34 cellular contexts compared by ENCODE assay signal in genomic region chr14:31069343-31069742, GRCh38.
"Had no signal": no experiment of that assay in that cellular context is flagged by ENCODE, and none has a peak within 500 bp of the region (broad histone marks: within the 10 kb centered on the region; RNA-seq: fewer than 3 reads in every experiment).

No MANE protein-coding gene starts in this region.

- FAIRE-seq: astrocyte, TTC549 had no signal

- DNase-seq: activated B cell treated with CpG ODN at 0.5 μM for 24 hours; activated CD4-positive, alpha-beta memory T cell treated with anti-CD3 and anti-CD28 coated beads for 36 hours; activated CD4-positive, alpha-beta T cell treated with anti-CD3 and anti-CD28 coated beads for 4 hours; activated CD4-positive, alpha-beta T cell treated with anti-CD3 and anti-CD28 coated beads, Interleukin-2, amount 10 ng/mL, durations not matched to agents 24 days and 14 days; activated CD4-positive, alpha-beta T cell treated with anti-CD3 and anti-CD28 coated beads, Interleukin-2, amount 50 U/mL, for 1 hour; activated CD4-positive, alpha-beta T cell treated with anti-CD3 and anti-CD28 coated beads, Interleukin-2, amount 50 U/mL, for 4 hours; activated CD4-positive, CD25-positive, alpha-beta regulatory T cell treated with anti-CD3 and anti-CD28 coated beads, Interleukin-2, amount 50 U/mL, for 72 hours; activated CD8-positive, alpha-beta memory T cell treated with anti-CD3 and anti-CD28 coated beads, Interleukin-2, amount 50 U/mL, for 4 hours; activated CD8-positive, alpha-beta T cell treated with anti-CD3 and anti-CD28 coated beads for 36 hours; activated effector memory CD4-positive, alpha-beta T cell treated with anti-CD3 and anti-CD28 coated beads, Interleukin-2, amount 50 U/mL, for 16 hours; activated gamma-delta T cell treated with Interleukin-2 at 50 U/mL for 16 hours; activated naive CD4-positive, alpha-beta T cell; activated naive CD4-positive, alpha-beta T cell treated with anti-CD3 and anti-CD28 coated beads for 36 hours; activated naive CD4-positive, alpha-beta T cell treated with anti-CD3 and anti-CD28 coated beads, Interleukin-2, amount 50 U/mL, for 16 hours; activated naive CD8-positive, alpha-beta T cell treated with anti-CD3 and anti-CD28 coated beads for 36 hours; activated T-cell treated with anti-CD3 and anti-CD28 coated beads for 4 hours; activated T-cell treated with anti-CD3 and anti-CD28 coated beads, Interleukin-2, amount 50 U/mL, for 1 hour; activated T-cell treated with anti-CD3 and anti-CD28 coated beads, Interleukin-2, amount 50 U/mL, for 4 hours; activated T-cell treated with anti-CD3 and anti-CD28 coated beads, Interleukin-2, amount 50 U/mL, for 72 hours; adrenal gland; amniotic stem cell; aorta; body of pancreas; brain microvascular endothelial cell; central memory CD4-positive, alpha-beta T cell; T-helper 1 cell; T-helper 2 cell; T-helper 9 cell had no signal

- H3K36me3 ChIP-seq: adrenal gland, brain microvascular endothelial cell, breast epithelium had no signal

- H3K9me3 ChIP-seq: adrenal gland, body of pancreas, breast epithelium had no signal

- H3K4me1 ChIP-seq: body of pancreas, breast epithelium had no signal

- H3K27ac ChIP-seq: adrenal gland, brain microvascular endothelial cell, breast epithelium, VCaP had no signal

- H3K27me3 ChIP-seq: adrenal gland, body of pancreas, brain microvascular endothelial cell, breast epithelium had no signal

- ATAC-seq: activated CD8-positive, alpha-beta T cell treated with anti-CD3 and anti-CD28 coated beads for 36 hours; activated naive CD4-positive, alpha-beta T cell treated with anti-CD3 and anti-CD28 coated beads, Interleukin-2, amount 50 U/mL, for 72 hours; activated T-cell treated with anti-CD3 and anti-CD28 coated beads, Interleukin-2, amount 50 U/mL, for 4 hours; activated T-cell treated with anti-CD3 and anti-CD28 coated beads, Interleukin-2, amount 50 U/mL, for 72 hours; activated T-helper 17 cell treated with anti-CD3 and anti-CD28 coated beads, Interleukin-2, amount 50 U/mL, for 72 hours; body of pancreas had no signal

- H3K4me3 ChIP-seq: adrenal gland, body of pancreas, breast epithelium had no signal
